In genomic region chr2:72916743-72917137, GRCh38 we compare ENCODE assay signal across 9 cellular contexts. TPM values are rescaled to one million over a fixed set of nuclear protein-coding genes. Genes with fewer than 3 reads are reported as not detected.
A peak's percentile ranks its signal among the peaks of the same experiment; 100 is the strongest.
DNase-seq lines count a peak whose midpoint lies in the region; ATAC-seq, FAIRE-seq and TF ChIP-seq lines count a peak whose summit lies in the region.
"Had no signal": no experiment of that assay in that cellular context is flagged by ENCODE, and none has a peak within 500 bp of the region (broad histone marks: within the 10 kb centered on the region; RNA-seq: fewer than 3 reads in every experiment).

No MANE protein-coding gene starts in this region.

- peaks cover 4% of the 10 kb centered on the region; the same call in 1 of the 2 replicates for H3K4me1 ChIP-seq in MM.1S (ENCODE audit: low read length)
- peaks cover 53 to 67% (median 61%) of the 10 kb centered on the region in 4 donors for H3K4me1 ChIP-seq in esophagus muscularis mucosa
- H3K4me1 ChIP-seq in gastrocnemius medialis = peaks cover 20 to 41% of the 10 kb centered on the region in 2 donors

- ATAC-seq in gastrocnemius medialis = no peak

- peaks cover 79% of the 10 kb centered on the region for H3K27me3 ChIP-seq in MM.1S (replicated peaks; ENCODE audit: insufficient read depth, low read length)
- peaks cover 32 to 100% (median 89%) of the 10 kb centered on the region in 4 donors for H3K27me3 ChIP-seq in esophagus muscularis mucosa
- H3K27me3 ChIP-seq in gastrocnemius medialis = peaks cover 95 to 98% (median 97%) of the 10 kb centered on the region in 3 donors

- no peaks in the 10 kb centered on the region for H3K9me2 ChIP-seq in MM.1S (replicated peaks; ENCODE audit: insufficient read depth, low read length)

- H3K4me3 ChIP-seq in MM.1S (ENCODE audit: low read length) (peak overlapping the region; percentile 79), esophagus muscularis mucosa (peak overlapping the region; percentile 47 to 57 (median 49)), gastrocnemius medialis (peak overlapping the region; percentile 43 to 62 (median 48))

- TF ChIP-seq CTCF in MM.1S (IDR thresholded peaks at IDR 0.05; ENCODE audit: low read length) = no peak
- no peak for TF ChIP-seq CTCF in esophagus muscularis mucosa (IDR thresholded peaks at IDR 0.05)
- no peak for TF ChIP-seq CTCF in gastrocnemius medialis (IDR thresholded peaks at IDR 0.05 in 4 of 5, conservative IDR thresholded peaks at IDR 0.05 in 1 of 5)

- 2% methylated on average over 12 of the region's 29 CpGs for whole genome bisulfite sequencing in esophagus muscularis mucosa

- H3F3A ChIP-seq in MM.1S (ENCODE audit: insufficient read depth, low read length) = no peaks in the 10 kb centered on the region

- H3K4me2 ChIP-seq in MM.1S (ENCODE audit: low read depth, low read length) = peak overlapping the region; percentile 100

- in situ Hi-C loops in gastrocnemius medialis (cut with MboI; ENCODE audit: low sequenced_read_pairs in 4 of 4) = no loop called here

- no peak for FAIRE-seq in urothelium cell line (lab: Jason Lieb, UNC)

- H3K36me3 ChIP-seq in MM.1S (replicated peaks; ENCODE audit: insufficient read depth, low read length) (no peaks in the 10 kb centered on the region), esophagus muscularis mucosa (no peaks in the 10 kb centered on the region), gastrocnemius medialis (no peaks in the 10 kb centered on the region)

- peak overlapping the region; percentile 65; the same call in 1 of the 2 replicates for H3K9ac ChIP-seq in MM.1S (ENCODE audit: low read length)

- H4K20me1 ChIP-seq in MM.1S (ENCODE audit: insufficient read depth, low read length) = 0 out of 2 replicates have a peak, but pooled peaks cover 2% of the 10 kb centered on the region

- H3K27ac ChIP-seq in MM.1S (ENCODE audit: low read length) (no peak overlapping the region), esophagus muscularis mucosa (replicated peaks in 1 of 4) (no peak overlapping the region), gastrocnemius medialis (no peak overlapping the region)

- peak overlapping the region; percentile 93 for H2AFZ ChIP-seq in MM.1S (ENCODE audit: low read length)

- DNase-seq in NCI-H1694 treated with DMSO at 0.1 percent for 48 hours (lab: John Stamatoyannopoulos, UW) (peak; percentile 43), NCI-H1694 (lab: John Stamatoyannopoulos, UW) (no peak), MM.1S (no peak), esophagus muscularis mucosa (ENCODE audit: extremely low spot score) (no peak), gastrocnemius medialis (peak in 1 of 2 donors; percentile 10), erythroblast (lab: John Stamatoyannopoulos, UW) (no peak), nucleus accumbens (lab: John Stamatoyannopoulos, UW) (no peak), urothelium cell line (ENCODE audit: low spot score) (no peak)

- intact Hi-C loops in esophagus muscularis mucosa (cut with DNase I) (no loop called here), gastrocnemius medialis (cut with DNase I; ENCODE audit: low total_unique reads) (loop anchor here (1.0 kb wide), 1 partner anchor 29 kb away; the partner anchor contains the start of gene SPR)

- TF ChIP-seq POLR2A in esophagus muscularis mucosa (IDR thresholded peaks at IDR 0.05; ENCODE audit: low read depth) (no peak), gastrocnemius medialis (IDR thresholded peaks at IDR 0.05) (no peak), erythroblast (IDR thresholded peaks at IDR 0.05; ENCODE audit: low read length) (no peak)

- no peaks in the 10 kb centered on the region for H3K9me3 ChIP-seq in MM.1S (replicated peaks; ENCODE audit: insufficient read depth, low read length)
- no peaks in the 10 kb centered on the region for H3K9me3 ChIP-seq in esophagus muscularis mucosa
- no peaks in the 10 kb centered on the region for H3K9me3 ChIP-seq in gastrocnemius medialis

- no peak for TF ChIP-seq EP300 in esophagus muscularis mucosa (IDR thresholded peaks at IDR 0.05)

- no peaks in the 10 kb centered on the region for H3K79me2 ChIP-seq in MM.1S (ENCODE audit: low read length)

RNA-seq across cellular contexts. Expression of gene EMX1, which starts 0.6 kb away (rescaled TPM):
- not detected for total RNA-seq in esophagus muscularis mucosa
- not detected for total RNA-seq in gastrocnemius medialis
- total RNA-seq: pulmonary artery endothelial cell had no signal

RNA-seq across cellular contexts. Expression of gene SPR, which starts 29.5 kb away (rescaled TPM):
- total RNA-seq in esophagus muscularis mucosa = 10 to 100 TPM; 30.3 to 57.0 (median 50.3) TPM
- total RNA-seq in gastrocnemius medialis = 10 to 100 TPM; 22.8 to 71.0 (median 33.6) TPM
